8 cellular contexts compared by ENCODE assay signal in genomic region chr6:122555561-122555960, GRCh38. TPM values are rescaled to one million over a fixed set of nuclear protein-coding genes. Genes with fewer than 3 reads are reported as not detected.
"Had no signal": no experiment of that assay in that cellular context is flagged by ENCODE, and none has a peak within 500 bp of the region (broad histone marks: within the 10 kb centered on the region; RNA-seq: fewer than 3 reads in every experiment).

No MANE protein-coding gene starts in this region.

- H3K4me3 ChIP-seq: GM23248, HAP-1, K562 had no signal

- ATAC-seq: HCT116, K562 had no signal

- H3K9me3 ChIP-seq: HAP-1 had no signal

- DNase-seq: GM23248, GOT3, H7, HFFc6, IMR-90 had no signal

- H3K4me1 ChIP-seq: HAP-1 had no signal

- H3K36me3 ChIP-seq: HAP-1 had no signal

- H3K27ac ChIP-seq: GM23248 had no signal

RNA-seq across cellular contexts. Expression of gene PKIB, which starts 54.6 kb away (rescaled TPM):
- total RNA-seq: GM23248 had no signal
